1 cellular context compared by ENCODE assay signal in genomic region chr6:168301648-168302398, GRCh38.
TF ChIP-seq lines count a peak whose summit lies in the region.

No MANE protein-coding gene starts in this region.

TF ChIP-seq in HepG2, 621 proteins besides CTCF, POLR2A, EP300 and RAD21 (continued from another document and continues in another):
- TF ChIP-seq ZNF276 (CRISPR knock-in tag; IDR thresholded peaks at IDR 0.05; ENCODE audit: low read depth) = no peak
- TF ChIP-seq ZNF776 (CRISPR knock-in tag; IDR thresholded peaks at IDR 0.05) = peak; percentile 82
- TF ChIP-seq ZBTB8A (CRISPR knock-in tag; IDR thresholded peaks at IDR 0.05; ENCODE audit: borderline replicate concordance, low read depth) = no peak
- TF ChIP-seq ZNF274 (CRISPR knock-in tag; IDR thresholded peaks at IDR 0.05) = peak; percentile 73
- peak; percentile 75 for TF ChIP-seq RXRB (CRISPR knock-in tag; IDR thresholded peaks at IDR 0.05; ENCODE audit: borderline replicate concordance)
- TF ChIP-seq ZNF589 (CRISPR knock-in tag; conservative IDR thresholded peaks at IDR 0.05) = peak; percentile 62
- no peak for TF ChIP-seq SYNCRIP (IDR thresholded peaks at IDR 0.05; ENCODE audit: insufficient read depth, low read depth, low read length)
- no peak for TF ChIP-seq ATF5 (CRISPR knock-in tag; IDR thresholded peaks at IDR 0.05; ENCODE audit: low read depth)
- TF ChIP-seq TAF1 (CRISPR knock-in tag; IDR thresholded peaks at IDR 0.05) = peak; percentile 50
- TF ChIP-seq ZNF850 (CRISPR knock-in tag; conservative IDR thresholded peaks at IDR 0.05) = no peak
- 0 out of 2 replicates have a peak, but pooled peaks have one; percentile 46 for TF ChIP-seq HOXA7 (CRISPR knock-in tag; IDR thresholded peaks at IDR 0.05)
- peak; percentile 77 for TF ChIP-seq ZSCAN9 (CRISPR knock-in tag; IDR thresholded peaks at IDR 0.05; ENCODE audit: borderline replicate concordance)
- TF ChIP-seq SATB2 (CRISPR knock-in tag; IDR thresholded peaks at IDR 0.05) = no peak
- TF ChIP-seq ZNF841 (CRISPR knock-in tag; IDR thresholded peaks at IDR 0.05; ENCODE audit: borderline replicate concordance) = no peak
- TF ChIP-seq KLF9 (CRISPR knock-in tag; IDR thresholded peaks at IDR 0.05; ENCODE audit: low read depth) = no peak
- TF ChIP-seq TIGD3 (CRISPR knock-in tag; IDR thresholded peaks at IDR 0.05; ENCODE audit: borderline replicate concordance) = no peak
- no peak for TF ChIP-seq RBM39 (IDR thresholded peaks at IDR 0.05; ENCODE audit: low read depth, low read length, poor library complexity, severe bottlenecking)
- TF ChIP-seq ZNF773 (CRISPR knock-in tag; IDR thresholded peaks at IDR 0.05; ENCODE audit: borderline replicate concordance) = no peak; the same call in 1 of the 2 replicates
- no peak for TF ChIP-seq PCBP2 (optimal IDR thresholded peaks at IDR 0.05; ENCODE audit: low read depth, low read length, poor library complexity, severe bottlenecking)
- TF ChIP-seq, protein P1, sequence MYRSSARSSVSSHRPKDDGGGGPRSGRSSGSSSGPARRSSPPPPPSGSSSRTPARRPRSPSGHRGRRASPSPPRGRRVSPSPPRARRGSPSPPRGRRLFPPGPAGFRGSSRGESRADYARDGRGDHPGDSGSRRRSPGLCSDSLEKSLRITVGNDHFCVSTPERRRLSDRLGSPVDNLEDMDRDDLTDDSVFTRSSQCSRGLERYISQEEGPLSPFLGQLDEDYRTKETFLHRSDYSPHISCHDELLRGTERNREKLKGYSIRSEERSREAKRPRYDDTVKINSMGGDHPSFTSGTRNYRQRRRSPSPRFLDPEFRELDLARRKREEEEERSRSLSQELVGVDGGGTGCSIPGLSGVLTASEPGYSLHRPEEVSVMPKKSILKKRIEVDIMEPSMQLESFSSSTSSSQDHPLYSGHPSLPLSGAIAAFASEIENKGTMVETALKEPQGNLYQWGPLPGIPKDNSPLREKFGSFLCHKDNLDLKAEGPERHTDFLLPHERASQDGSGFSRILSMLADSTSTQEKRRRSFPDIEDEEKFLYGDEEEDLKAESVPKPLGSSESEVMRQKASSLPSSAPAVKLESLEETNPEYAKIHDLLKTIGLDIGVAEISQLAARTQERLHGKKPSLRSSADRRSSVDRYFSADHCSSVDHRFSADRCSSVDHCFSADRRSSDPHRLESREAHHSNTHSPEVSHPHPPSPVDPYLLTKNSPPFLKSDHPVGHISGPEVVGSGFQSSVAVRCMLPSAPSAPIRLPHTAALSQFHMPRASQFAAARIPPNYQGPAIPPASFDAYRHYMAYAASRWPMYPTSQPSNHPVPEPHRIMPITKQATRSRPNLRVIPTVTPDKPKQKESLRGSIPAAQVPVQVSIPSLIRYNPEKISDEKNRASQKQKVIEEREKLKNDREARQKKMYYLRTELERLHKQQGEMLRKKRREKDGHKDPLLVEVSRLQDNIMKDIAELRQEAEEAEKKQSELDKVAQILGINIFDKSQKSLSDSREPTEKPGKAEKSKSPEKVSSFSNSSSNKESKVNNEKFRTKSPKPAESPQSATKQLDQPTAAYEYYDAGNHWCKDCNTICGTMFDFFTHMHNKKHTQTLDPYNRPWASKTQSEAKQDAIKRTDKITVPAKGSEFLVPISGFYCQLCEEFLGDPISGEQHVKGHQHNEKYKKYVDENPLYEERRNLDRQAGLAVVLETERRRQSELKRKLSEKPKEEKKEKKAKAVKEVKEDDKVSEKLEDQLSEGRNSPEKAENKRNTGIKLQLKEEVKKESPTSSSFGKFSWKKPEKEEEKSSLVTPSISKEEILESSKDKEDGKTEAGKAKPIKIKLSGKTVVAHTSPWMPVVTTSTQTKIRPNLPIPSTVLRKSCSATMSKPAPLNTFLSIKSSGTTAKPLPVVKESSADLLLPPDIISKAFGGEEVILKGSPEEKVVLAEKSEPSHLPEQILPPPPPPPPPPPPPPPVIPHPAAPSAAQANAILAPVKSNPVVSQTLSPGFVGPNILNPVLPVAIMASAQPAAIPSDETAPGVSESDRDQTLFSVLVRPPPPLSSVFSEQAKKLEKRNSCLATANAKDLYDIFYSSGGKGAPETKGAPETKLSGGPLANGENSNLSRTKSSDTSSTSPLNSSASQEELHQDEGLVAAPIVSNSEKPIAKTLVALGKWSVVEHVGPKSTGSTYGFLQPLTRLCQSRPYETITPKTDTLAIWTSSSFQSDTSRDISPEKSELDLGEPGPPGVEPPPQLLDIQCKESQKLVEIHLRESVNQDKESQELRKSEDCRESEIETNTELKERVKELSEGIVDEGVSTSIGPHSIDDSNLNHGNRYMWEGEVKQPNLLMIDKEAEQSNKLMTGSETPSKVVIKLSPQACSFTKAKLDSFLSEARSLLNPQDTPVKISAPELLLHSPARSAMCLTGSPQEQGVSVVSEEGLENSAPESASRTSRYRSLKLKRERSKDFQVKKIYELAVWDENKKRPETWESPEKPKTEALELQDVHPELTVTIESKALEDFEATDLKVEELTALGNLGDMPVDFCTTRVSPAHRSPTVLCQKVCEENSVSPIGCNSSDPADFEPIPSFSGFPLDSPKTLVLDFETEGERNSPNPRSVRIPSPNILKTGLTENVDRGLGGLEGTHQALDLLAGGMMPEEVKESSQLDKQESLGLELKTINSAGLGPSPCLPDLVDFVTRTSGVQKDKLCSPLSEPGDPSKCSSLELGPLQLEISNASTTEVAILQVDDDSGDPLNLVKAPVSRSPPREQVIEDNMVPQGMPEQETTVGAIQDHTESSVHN (CRISPR knock-in tag; IDR thresholded peaks at IDR 0.05) = no peak
- TF ChIP-seq ZNF713 (CRISPR knock-in tag; IDR thresholded peaks at IDR 0.05) = no peak
- TF ChIP-seq, protein P2, sequence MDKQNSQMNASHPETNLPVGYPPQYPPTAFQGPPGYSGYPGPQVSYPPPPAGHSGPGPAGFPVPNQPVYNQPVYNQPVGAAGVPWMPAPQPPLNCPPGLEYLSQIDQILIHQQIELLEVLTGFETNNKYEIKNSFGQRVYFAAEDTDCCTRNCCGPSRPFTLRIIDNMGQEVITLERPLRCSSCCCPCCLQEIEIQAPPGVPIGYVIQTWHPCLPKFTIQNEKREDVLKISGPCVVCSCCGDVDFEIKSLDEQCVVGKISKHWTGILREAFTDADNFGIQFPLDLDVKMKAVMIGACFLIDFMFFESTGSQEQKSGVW (CRISPR knock-in tag; IDR thresholded peaks at IDR 0.05; ENCODE audit: borderline replicate concordance) = no peak
- peak; percentile 55 for TF ChIP-seq XRCC5 (optimal IDR thresholded peaks at IDR 0.05; ENCODE audit: low read length)
- TF ChIP-seq, protein P3, sequence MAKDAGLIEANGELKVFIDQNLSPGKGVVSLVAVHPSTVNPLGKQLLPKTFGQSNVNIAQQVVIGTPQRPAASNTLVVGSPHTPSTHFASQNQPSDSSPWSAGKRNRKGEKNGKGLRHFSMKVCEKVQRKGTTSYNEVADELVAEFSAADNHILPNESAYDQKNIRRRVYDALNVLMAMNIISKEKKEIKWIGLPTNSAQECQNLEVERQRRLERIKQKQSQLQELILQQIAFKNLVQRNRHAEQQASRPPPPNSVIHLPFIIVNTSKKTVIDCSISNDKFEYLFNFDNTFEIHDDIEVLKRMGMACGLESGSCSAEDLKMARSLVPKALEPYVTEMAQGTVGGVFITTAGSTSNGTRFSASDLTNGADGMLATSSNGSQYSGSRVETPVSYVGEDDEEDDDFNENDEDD (CRISPR knock-in tag; IDR thresholded peaks at IDR 0.05; ENCODE audit: borderline replicate concordance) = no peak; the same call in 1 of the 2 replicates
- peak; percentile 36; the same call in 1 of the 2 replicates for TF ChIP-seq THAP11 (CRISPR knock-in tag; IDR thresholded peaks at IDR 0.05)
- peak; percentile 82 for TF ChIP-seq NCOA2 (CRISPR knock-in tag; IDR thresholded peaks at IDR 0.05)
- TF ChIP-seq CREM (IDR thresholded peaks at IDR 0.05) = peak; percentile 76; the same call in 1 of the 2 replicates
- no peak for TF ChIP-seq CREM (CRISPR knock-in tag; IDR thresholded peaks at IDR 0.05)
- peak; percentile 35 for TF ChIP-seq TBL1XR1 (IDR thresholded peaks at IDR 0.05; ENCODE audit: borderline replicate concordance, low read length, partially characterized antibody)
- peak; percentile 87 for TF ChIP-seq SMAD3 (CRISPR knock-in tag; IDR thresholded peaks at IDR 0.05)
- TF ChIP-seq ZKSCAN8 (CRISPR knock-in tag; IDR thresholded peaks at IDR 0.05; ENCODE audit: borderline replicate concordance) = peak; percentile 64; the same call in 1 of the 2 replicates
- peak; percentile 45; the same call in 1 of the 2 replicates for TF ChIP-seq NR1H2 (CRISPR knock-in tag; IDR thresholded peaks at IDR 0.05; ENCODE audit: borderline replicate concordance, low read depth)
- no peak for TF ChIP-seq ZNF329 (CRISPR knock-in tag; IDR thresholded peaks at IDR 0.05; ENCODE audit: low read depth)
- no peak for TF ChIP-seq ZNF615 (CRISPR knock-in tag; IDR thresholded peaks at IDR 0.05; ENCODE audit: borderline replicate concordance)
- peak; percentile 31; the same call in 1 of the 2 replicates for TF ChIP-seq ZNF512B (CRISPR knock-in tag; IDR thresholded peaks at IDR 0.05; ENCODE audit: borderline replicate concordance)
- 0 out of 2 replicates have a peak, but pooled peaks have one; percentile 64 for TF ChIP-seq REL (CRISPR knock-in tag; conservative IDR thresholded peaks at IDR 0.05)
- TF ChIP-seq ZNF331 (CRISPR knock-in tag; IDR thresholded peaks at IDR 0.05) = peak; percentile 55
- no peak for TF ChIP-seq NFE2 (CRISPR knock-in tag; IDR thresholded peaks at IDR 0.05)
- no peak for TF ChIP-seq ZNF101 (CRISPR knock-in tag; IDR thresholded peaks at IDR 0.05; ENCODE audit: borderline replicate concordance, low read depth)
- TF ChIP-seq HDAC2 (CRISPR knock-in tag; IDR thresholded peaks at IDR 0.05) = peak; percentile 68
- TF ChIP-seq IKZF1 (IDR thresholded peaks at IDR 0.05) = no peak
- TF ChIP-seq, protein P4, sequence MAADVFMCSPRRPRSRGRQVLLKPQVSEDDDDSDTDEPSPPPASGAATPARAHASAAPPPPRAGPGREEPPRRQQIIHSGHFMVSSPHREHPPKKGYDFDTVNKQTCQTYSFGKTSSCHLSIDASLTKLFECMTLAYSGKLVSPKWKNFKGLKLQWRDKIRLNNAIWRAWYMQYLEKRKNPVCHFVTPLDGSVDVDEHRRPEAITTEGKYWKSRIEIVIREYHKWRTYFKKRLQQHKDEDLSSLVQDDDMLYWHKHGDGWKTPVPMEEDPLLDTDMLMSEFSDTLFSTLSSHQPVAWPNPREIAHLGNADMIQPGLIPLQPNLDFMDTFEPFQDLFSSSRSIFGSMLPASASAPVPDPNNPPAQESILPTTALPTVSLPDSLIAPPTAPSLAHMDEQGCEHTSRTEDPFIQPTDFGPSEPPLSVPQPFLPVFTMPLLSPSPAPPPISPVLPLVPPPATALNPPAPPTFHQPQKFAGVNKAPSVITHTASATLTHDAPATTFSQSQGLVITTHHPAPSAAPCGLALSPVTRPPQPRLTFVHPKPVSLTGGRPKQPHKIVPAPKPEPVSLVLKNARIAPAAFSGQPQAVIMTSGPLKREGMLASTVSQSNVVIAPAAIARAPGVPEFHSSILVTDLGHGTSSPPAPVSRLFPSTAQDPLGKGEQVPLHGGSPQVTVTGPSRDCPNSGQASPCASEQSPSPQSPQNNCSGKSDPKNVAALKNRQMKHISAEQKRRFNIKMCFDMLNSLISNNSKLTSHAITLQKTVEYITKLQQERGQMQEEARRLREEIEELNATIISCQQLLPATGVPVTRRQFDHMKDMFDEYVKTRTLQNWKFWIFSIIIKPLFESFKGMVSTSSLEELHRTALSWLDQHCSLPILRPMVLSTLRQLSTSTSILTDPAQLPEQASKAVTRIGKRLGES (CRISPR knock-in tag; IDR thresholded peaks at IDR 0.05; ENCODE audit: borderline replicate concordance) = no peak
- peak; percentile 49 for TF ChIP-seq PHF8 (CRISPR knock-in tag; IDR thresholded peaks at IDR 0.05)
- TF ChIP-seq LBX2 (CRISPR knock-in tag; IDR thresholded peaks at IDR 0.05; ENCODE audit: borderline replicate concordance) = no peak
